In the genomic region with DNA sequence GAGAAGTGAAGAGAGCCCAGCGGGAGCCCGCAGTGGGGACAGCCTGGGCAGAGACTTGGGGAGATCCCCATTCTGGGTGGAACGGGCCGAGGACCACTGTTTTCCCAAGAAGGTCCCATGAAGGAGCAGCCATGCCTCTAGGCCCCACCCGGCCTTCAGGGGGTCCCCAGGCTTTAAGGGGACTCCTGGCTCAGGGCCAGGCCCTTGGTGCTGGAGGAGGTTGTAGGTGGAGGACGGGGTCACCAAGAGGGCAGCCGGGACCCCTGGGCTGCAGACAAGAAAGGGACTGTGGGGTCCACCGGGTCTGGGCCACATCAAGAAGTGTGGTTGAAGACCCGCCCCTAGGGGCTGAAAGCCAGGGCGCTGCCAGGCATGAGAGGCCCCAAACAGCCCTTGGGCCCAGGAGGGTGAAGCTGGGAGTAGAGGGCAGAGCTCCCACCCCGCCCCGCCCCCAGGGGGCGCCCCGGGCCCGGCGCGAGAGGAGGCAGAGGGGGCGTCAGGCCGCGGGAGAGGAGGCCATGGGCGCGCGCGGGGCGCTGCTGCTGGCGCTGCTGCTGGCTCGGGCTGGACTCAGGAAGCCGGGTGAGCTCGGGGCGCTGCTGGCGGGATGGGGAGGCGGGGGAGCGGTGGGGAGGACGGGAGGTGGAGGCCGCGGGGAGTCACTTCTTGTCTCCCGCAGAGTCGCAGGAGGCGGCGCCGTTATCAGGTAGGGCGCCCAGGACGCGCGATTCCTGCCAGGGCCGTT, we compare ENCODE assay signal across 10 cellular contexts. TPM values are rescaled to one million over a fixed set of nuclear protein-coding genes. Genes with fewer than 3 reads are reported as not detected.
DNase-seq lines count a peak whose midpoint lies in the region; ATAC-seq and TF ChIP-seq lines count a peak whose summit lies in the region.
"Had no signal": no experiment of that assay in that cellular context is flagged by ENCODE, and none has a peak within 500 bp of the region (broad histone marks: within the 10 kb centered on the region; RNA-seq: fewer than 3 reads in every experiment).

A gene with protein sequence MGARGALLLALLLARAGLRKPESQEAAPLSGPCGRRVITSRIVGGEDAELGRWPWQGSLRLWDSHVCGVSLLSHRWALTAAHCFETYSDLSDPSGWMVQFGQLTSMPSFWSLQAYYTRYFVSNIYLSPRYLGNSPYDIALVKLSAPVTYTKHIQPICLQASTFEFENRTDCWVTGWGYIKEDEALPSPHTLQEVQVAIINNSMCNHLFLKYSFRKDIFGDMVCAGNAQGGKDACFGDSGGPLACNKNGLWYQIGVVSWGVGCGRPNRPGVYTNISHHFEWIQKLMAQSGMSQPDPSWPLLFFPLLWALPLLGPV (plus strand): TSS at position 487 of the 745 bp plus-strand sequence. CDS start 32 bp downstream, at position 519.

- BruUV-seq in MCF 10A (replicated peaks; lab: Mats Ljungman, UMichigan), result no TSS peak

- no peaks in the 10 kb centered on the region for H3K9me3 Mint-ChIP-seq in MCF 10A (ENCODE audit: unreplicated experiment)
- H3K9me3 Mint-ChIP-seq: nephron had no signal

- CTCF ChIA-PET in MCF 10A (lab: Yijun Ruan, JAX), result interaction anchor here (0.6 kb wide), 1 partner anchor 610 kb away, joined by 4 read pairs; no protein-coding TSS in a partner anchor

- peaks cover 5% of the 10 kb centered on the region for H3K36me3 Mint-ChIP-seq in MCF 10A (ENCODE audit: insufficient read depth, unreplicated experiment)

- TF ChIP-seq CTCF in MCF 10A (IDR thresholded peaks at IDR 0.05; ENCODE audit: unreplicated experiment), result peak; percentile 36

- H3K4me3 ChIP-seq in GM08714 (ENCODE audit: low read length), result peak within 1 kb of the TSS; percentile 47; the same call in 1 of the 2 replicates
- H3K4me3 ChIP-seq: GM23248 had no signal

- POLR2A ChIA-PET in MCF 10A (lab: Yijun Ruan, JAX), result interaction anchor here (1.0 kb wide), 1 partner anchor 39 kb away, joined by 4 read pairs; no protein-coding TSS in a partner anchor

- ATAC-seq in HG02798 (IDR thresholded peaks at IDR 0.05; ENCODE audit: poor library complexity, unreplicated experiment) (no peak), HG03565 (IDR thresholded peaks at IDR 0.05; ENCODE audit: unreplicated experiment) (no peak), HG03175 (IDR thresholded peaks at IDR 0.05; ENCODE audit: unreplicated experiment) (no peak)

- peak within 1 kb of the TSS; percentile 35 for H3K27ac Mint-ChIP-seq in MCF 10A (ENCODE audit: low read depth, unreplicated experiment)
- H3K27ac Mint-ChIP-seq: nephron had no signal

- DNase-seq in SKM-1 (lab: John Stamatoyannopoulos, UW; ENCODE audit: unreplicated experiment), result peak; percentile 22
- DNase-seq in MCF 10A (ENCODE audit: unreplicated experiment), result peak; percentile 37
- peak; percentile 68 for DNase-seq in posterior vena cava (ENCODE audit: low spot score)
- no peak for DNase-seq in dedifferentiated amniotic fluid mesenchymal stem cell (ENCODE audit: extremely low spot score)
- DNase-seq: GM23248 had no signal

- no peaks in the 10 kb centered on the region for H3K27me3 Mint-ChIP-seq in MCF 10A (ENCODE audit: insufficient read depth, unreplicated experiment)

- peak within 1 kb of the TSS; percentile 64 for H3K4me3 Mint-ChIP-seq in MCF 10A (ENCODE audit: unreplicated experiment)
- H3K4me3 Mint-ChIP-seq: nephron had no signal

- no peaks in the 10 kb centered on the region for H3K4me1 Mint-ChIP-seq in MCF 10A (ENCODE audit: insufficient read depth, unreplicated experiment)
- H3K4me1 Mint-ChIP-seq: nephron had no signal

- intact Hi-C loops in MCF 10A (cut with micrococcal nuclease) (loop anchor here (2.0 kb wide), 1 partner anchor 52 kb away; no protein-coding TSS in a partner anchor), posterior vena cava (cut with DNase I) (no loop called here)

RNA-seq across cellular contexts. Expression of the gene that starts here (rescaled TPM):
- total RNA-seq in MCF 10A (2022) (16.4 TPM in 2 replicates), posterior vena cava (not detected)
- total RNA-seq: GM23248 had no signal

Comparison
In these comparisons a context has a peak if more than half of its experiments do, and no peak if none do; other contexts are left out.
1. RNA of the gene that starts here (total RNA-seq): 16.4 TPM in MCF 10A; not detected in posterior vena cava; every median in the first group is over 10 times any median in the second.
2. Peak in DNase-seq in posterior vena cava; RNA of the gene not detected or under 1 TPM.